16 cellular contexts compared by ENCODE assay signal in genomic region chr2:21467280-21467818, GRCh38.
"Had no signal": no experiment of that assay in that cellular context is flagged by ENCODE, and none has a peak within 500 bp of the region (broad histone marks: within the 10 kb centered on the region; RNA-seq: fewer than 3 reads in every experiment).

No MANE protein-coding gene starts in this region.

- H3K4me3 Mint-ChIP-seq: endodermal cell, naive B cell, nephron progenitor cell had no signal

- H3K36me3 ChIP-seq: neutrophil had no signal

- ATAC-seq: foreskin keratinocyte, psoas muscle, sciatic nerve had no signal

- H3K4me2 ChIP-seq: hepatocyte had no signal

- H3K9me3 Mint-ChIP-seq: endodermal cell, nephron progenitor cell had no signal

- H2AFZ ChIP-seq: hepatocyte had no signal

- H3K4me1 ChIP-seq: foreskin keratinocyte, psoas muscle had no signal

- H3K9me3 ChIP-seq: neutrophil, psoas muscle had no signal

- H3K27me3 ChIP-seq: foreskin keratinocyte, hepatocyte, neutrophil had no signal

- H3K79me2 ChIP-seq: hepatocyte had no signal

- H3K4me1 Mint-ChIP-seq: naive B cell had no signal

- H3K27ac Mint-ChIP-seq: endodermal cell, naive B cell, nephron progenitor cell had no signal

- H3K27me3 Mint-ChIP-seq: naive B cell had no signal

- H3K4me3 ChIP-seq: coronary artery, hepatocyte, psoas muscle had no signal

- H3K36me3 Mint-ChIP-seq: naive B cell had no signal

- H3K27ac ChIP-seq: coronary artery, foreskin keratinocyte, hepatocyte, neutrophil, psoas muscle had no signal

- DNase-seq: effector CD4-positive, alpha-beta T cell; endodermal cell; erythroblast; foreskin keratinocyte; naive B cell; nephron progenitor cell; psoas muscle; retina; stimulated activated CD4-positive, alpha-beta T cell treated with anti-CD3 and anti-CD28 coated beads, Interleukin-2, amount 100 ng/mL, for 48 hours; stimulated activated naive CD4-positive, alpha-beta T cell treated with Interleukin-2 at 50 U/mL for 16 hours; trophoblast cell had no signal

- FAIRE-seq: endothelial cell of umbilical vein had no signal
